12 cellular contexts compared by ENCODE assay signal in the genomic region with DNA sequence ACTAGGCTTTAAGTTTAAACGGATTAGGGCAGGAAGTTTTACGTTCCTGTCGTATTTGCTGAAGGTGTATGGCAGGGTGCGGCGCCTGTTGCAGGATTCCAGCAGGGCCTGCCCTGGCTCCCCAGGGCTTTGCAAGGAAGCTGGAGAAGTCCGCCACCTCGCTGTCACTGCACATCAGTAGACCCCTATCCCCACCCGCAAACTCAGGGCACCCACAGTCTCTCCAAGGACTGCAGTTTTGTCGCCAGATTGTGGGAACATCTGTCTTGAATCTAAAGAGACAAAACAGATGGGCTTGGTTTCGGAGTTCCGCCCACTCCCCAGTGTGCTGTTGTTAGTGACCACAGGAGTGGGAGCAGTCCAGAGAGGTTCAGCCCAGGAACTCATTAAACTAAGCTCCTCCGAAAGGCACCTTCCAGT.
DNase-seq lines count a peak whose midpoint lies in the region; ATAC-seq and TF ChIP-seq lines count a peak whose summit lies in the region.
"Had no signal": no experiment of that assay in that cellular context is flagged by ENCODE, and none has a peak within 500 bp of the region (broad histone marks: within the 10 kb centered on the region; RNA-seq: fewer than 3 reads in every experiment).

No MANE protein-coding gene starts in this region.

- DNase-seq in HFF-Myc (ENCODE audit: extremely low read depth, low read depth): peak; percentile 47
- DNase-seq in SK-N-DZ (ENCODE audit: low spot score): peak; percentile 11
- peak; percentile 23 for DNase-seq in iris pigment epithelial cell (ENCODE audit: low read depth)
- DNase-seq in upper lobe of right lung: peak; percentile 69
- no peak for DNase-seq in amygdala (lab: John Stamatoyannopoulos, UW)
- no peak for DNase-seq in stimulated activated naive CD8-positive, alpha-beta T cell treated with anti-CD3 and anti-CD28 coated beads, Interleukin-15, Interleukin-2, amounts not matched to agents 100 U/mL and 50 U/mL, for 24 hours
- DNase-seq: activated CD8-positive, alpha-beta T cell treated with anti-CD3 and anti-CD28 coated beads for 36 hours; activated gamma-delta T cell treated with Interleukin-2 at 50 U/mL for 16 hours; NCI-H1092; NCI-H526 treated with DMSO at 0.1 percent for 48 hours; right cardiac atrium had no signal

- H3K36me3 ChIP-seq in upper lobe of right lung: no peaks in the 10 kb centered on the region

- no peaks in the 10 kb centered on the region for H3K27me3 ChIP-seq in upper lobe of right lung

- intact Hi-C loops in upper lobe of right lung (cut with DNase I): no loop called here

- TF ChIP-seq CTCF in HFF-Myc (IDR thresholded peaks at IDR 0.05; ENCODE audit: low read depth, low read length, missing control alignments) (no peak), upper lobe of right lung (IDR thresholded peaks at IDR 0.05) (no peak)

- ATAC-seq in upper lobe of right lung (peak; percentile 88), HG03139 (IDR thresholded peaks at IDR 0.05; ENCODE audit: unreplicated experiment) (no peak)
- no peak for ATAC-seq in stimulated activated naive CD8-positive, alpha-beta T cell treated with anti-CD3 and anti-CD28 coated beads, Interleukin-15, Interleukin-2, amounts not matched to agents 100 U/mL and 50 U/mL, for 24 hours
- ATAC-seq: activated CD8-positive, alpha-beta T cell treated with anti-CD3 and anti-CD28 coated beads for 36 hours; right cardiac atrium had no signal

- no peaks in the 10 kb centered on the region for H3K4me1 ChIP-seq in upper lobe of right lung

- no peak overlapping the region for H3K27ac ChIP-seq in upper lobe of right lung

- no peak overlapping the region for H3K4me3 ChIP-seq in HFF-Myc (replicated peaks; ENCODE audit: low read depth, low read length)
- H3K4me3 ChIP-seq in upper lobe of right lung: no peak overlapping the region

- H3K9me3 ChIP-seq in upper lobe of right lung: no peaks in the 10 kb centered on the region

Comparison
In these comparisons a context has a peak if more than half of its experiments do, and no peak if none do; other contexts are left out.
1. DNase-seq: peak in HFF-Myc (single experiment), SK-N-DZ (single experiment), iris pigment epithelial cell (single experiment) and upper lobe of right lung (single experiment); none in amygdala (0 of 56) and stimulated activated naive CD8-positive, alpha-beta T cell treated with anti-CD3 and anti-CD28 coated beads, Interleukin-15, Interleukin-2, amounts not matched to agents 100 U/mL and 50 U/mL, for 24 hours (single experiment).